19 cellular contexts compared by ENCODE assay signal in the genomic region with DNA sequence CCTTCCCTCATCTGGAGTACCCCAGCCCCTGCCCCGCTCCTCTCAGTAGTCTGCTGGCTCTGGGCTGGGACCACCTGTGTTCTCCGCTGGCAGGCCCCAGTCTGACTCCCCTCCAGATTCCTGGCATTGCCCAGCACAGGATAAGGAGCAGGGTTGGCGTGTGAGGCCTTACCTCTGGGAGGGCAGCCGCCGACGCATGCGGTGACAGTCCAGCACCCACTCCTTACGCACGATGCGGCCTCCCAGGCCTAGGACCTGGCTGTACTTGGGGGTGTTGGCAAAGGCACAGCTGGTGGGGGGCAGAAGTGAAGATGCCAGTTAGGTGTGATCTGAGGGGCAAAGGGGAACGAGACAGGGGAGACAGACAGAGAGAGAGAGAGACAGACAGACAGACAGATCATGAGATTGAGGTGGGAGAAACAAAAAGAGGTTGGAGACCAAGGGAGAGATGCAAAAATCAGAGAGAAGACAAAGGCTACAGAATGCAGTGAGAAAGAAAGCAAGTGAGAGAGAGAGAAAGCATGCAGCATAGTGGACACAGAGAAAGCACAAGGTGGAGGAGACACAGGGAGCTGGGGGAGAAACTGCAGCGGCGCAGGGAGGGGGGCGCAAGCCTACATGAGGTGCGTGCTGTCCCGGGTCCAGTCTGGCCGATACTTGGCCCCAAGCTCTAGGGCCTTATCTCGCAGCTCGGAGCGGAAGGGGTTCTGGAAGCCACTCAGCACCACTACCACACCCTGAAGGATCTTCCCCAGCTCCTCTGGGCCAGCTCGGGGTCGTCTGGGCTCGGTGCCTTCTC. TPM values are rescaled to one million over a fixed set of nuclear protein-coding genes. Genes with fewer than 3 reads are reported as not detected.
A peak's percentile ranks its signal among the peaks of the same experiment; 100 is the strongest.
DNase-seq lines count a peak whose midpoint lies in the region; ATAC-seq and TF ChIP-seq lines count a peak whose summit lies in the region.
"Had no signal": no experiment of that assay in that cellular context is flagged by ENCODE, and none has a peak within 500 bp of the region (broad histone marks: within the 10 kb centered on the region; RNA-seq: fewer than 3 reads in every experiment).

No MANE protein-coding gene starts in this region.

- H4K20me1 ChIP-seq in BLaER1 treated with 17β-estradiol and CSF1 and Interleukin-3, amounts not matched to agents 10 nM and 100 nM, result peaks cover 0 to 12% (median 0%) of the 10 kb centered on the region in 11 experiments; a peak in 2 of 22 replicates
- H4K20me1 ChIP-seq in neural progenitor cell (ENCODE audit: low read depth), result peaks cover 5% of the 10 kb centered on the region

- H3K27me3 Mint-ChIP-seq in brain, result peaks cover 3% of the 10 kb centered on the region
- H3K27me3 Mint-ChIP-seq in neural progenitor cell (ENCODE audit: insufficient read depth, low read depth), result peaks cover 7% of the 10 kb centered on the region

- no peak for TF ChIP-seq CTCF in A673 (conservative IDR thresholded peaks at IDR 0.05; ENCODE audit: low read depth, low read length)
- TF ChIP-seq CTCF in brain (conservative IDR thresholded peaks at IDR 0.05), result no peak
- TF ChIP-seq CTCF in neural progenitor cell (IDR thresholded peaks at IDR 0.05), result no peak
- TF ChIP-seq CTCF in GM20000 (IDR thresholded peaks at IDR 0.05; ENCODE audit: extremely low read depth, missing control alignments), result no peak

- H3K79me2 ChIP-seq in neural progenitor cell (ENCODE audit: low read depth), result no peaks in the 10 kb centered on the region

- H3K4me1 ChIP-seq in A673 (ENCODE audit: insufficient read depth, low read length, poor library complexity, severe bottlenecking) (peaks cover 26% of the 10 kb centered on the region), neural progenitor cell (no peaks in the 10 kb centered on the region)
- H3K4me1 ChIP-seq in BLaER1 treated with 17β-estradiol and CSF1 and Interleukin-3, amounts not matched to agents 10 nM and 100 nM, result peaks cover 13 to 44% (median 35%) of the 10 kb centered on the region in 10 experiments; a peak in 19 of 20 replicates
- H3K4me1 ChIP-seq: BE2C had no signal

- H3K9me3 Mint-ChIP-seq in brain, result no peaks in the 10 kb centered on the region
- no peaks in the 10 kb centered on the region for H3K9me3 Mint-ChIP-seq in neural progenitor cell

- POLR2A ChIA-PET in A673 (lab: Charles Lee; ENCODE audit: low non-redundant PET), result no interaction called here

- no peak overlapping the region for H2AFZ ChIP-seq in neural progenitor cell (replicated peaks)

- H3K4me3 Mint-ChIP-seq in brain (no peak overlapping the region), neural progenitor cell (no peak overlapping the region)

- peaks cover 35% of the 10 kb centered on the region for H3K36me3 ChIP-seq in A673 (ENCODE audit: insufficient read depth, low read length, poor library complexity, severe bottlenecking)
- H3K36me3 ChIP-seq in BLaER1 treated with 17β-estradiol and CSF1 and Interleukin-3, amounts not matched to agents 10 nM and 100 nM, result peaks cover 62 to 87% (median 82%) of the 10 kb centered on the region in 11 experiments
- H3K36me3 ChIP-seq in neural progenitor cell, result no peaks in the 10 kb centered on the region

- peak overlapping the region in 3 of 11 experiments; percentile 58 to 78 (median 71); a peak in 3 of 22 replicates for H3K4me2 ChIP-seq in BLaER1 treated with 17β-estradiol and CSF1 and Interleukin-3, amounts not matched to agents 10 nM and 100 nM
- no peak overlapping the region for H3K4me2 ChIP-seq in neural progenitor cell

- H3K27me3 ChIP-seq in A673 (replicated peaks; ENCODE audit: insufficient read depth, low read depth, low read length, poor library complexity) (no peaks in the 10 kb centered on the region), neural progenitor cell (no peaks in the 10 kb centered on the region)
- no peaks in the 10 kb centered on the region for H3K27me3 ChIP-seq in BLaER1 treated with 17β-estradiol and CSF1 and Interleukin-3, amounts not matched to agents 10 nM and 100 nM
- H3K27me3 ChIP-seq: BE2C had no signal

- H3K27ac ChIP-seq in A673 (ENCODE audit: low read depth, low read length, poor library complexity, severe bottlenecking) (peak overlapping the region; percentile 70), neural progenitor cell (no peak overlapping the region)
- peak overlapping the region in 8 of 11 experiments; percentile 56 to 78 (median 72); a peak in 15 of 22 replicates for H3K27ac ChIP-seq in BLaER1 treated with 17β-estradiol and CSF1 and Interleukin-3, amounts not matched to agents 10 nM and 100 nM

- H3K4me3 ChIP-seq in A673 (ENCODE audit: low read depth, low read length, poor library complexity, severe bottlenecking), result no peak overlapping the region
- no peak overlapping the region for H3K4me3 ChIP-seq in BLaER1 treated with 17β-estradiol and CSF1 and Interleukin-3, amounts not matched to agents 10 nM and 100 nM
- no peak overlapping the region for H3K4me3 ChIP-seq in neural progenitor cell

- no peak for ATAC-seq in HG03159 (IDR thresholded peaks at IDR 0.05; ENCODE audit: unreplicated experiment)
- ATAC-seq: Panc1, Right ventricle myocardium inferior had no signal

- no TSS peak for BruUV-seq in A673 (replicated peaks; lab: Mats Ljungman, UMichigan)

- intact Hi-C loops in A673 (cut with micrococcal nuclease; ENCODE audit: unreplicated experiment), result no loop called here

- peak overlapping the region in 3 of 5 experiments; percentile 17 to 93 (median 83) for H3K27ac Mint-ChIP-seq in brain
- H3K27ac Mint-ChIP-seq in neural progenitor cell, result peak overlapping the region; percentile 12

- CTCF ChIA-PET in A673 (lab: Charles Lee), result no interaction called here

- H3F3A ChIP-seq in neural progenitor cell (ENCODE audit: low read depth), result peaks cover 6% of the 10 kb centered on the region

- H3K9me3 ChIP-seq in A673 (ENCODE audit: low read depth, low read length, poor library complexity, severe bottlenecking) (no peaks in the 10 kb centered on the region), neural progenitor cell (ENCODE audit: low read depth) (no peaks in the 10 kb centered on the region)
- H3K9me3 ChIP-seq in BLaER1 treated with 17β-estradiol and CSF1 and Interleukin-3, amounts not matched to agents 10 nM and 100 nM (replicated peaks in 1 of 11), result no peaks in the 10 kb centered on the region
- H3K9me3 ChIP-seq: BE2C had no signal

- H3K9ac ChIP-seq in BLaER1 treated with 17β-estradiol and CSF1 and Interleukin-3, amounts not matched to agents 10 nM and 100 nM, result peak overlapping the region in 8 of 11 experiments; percentile 38 to 71 (median 65); a peak in 12 of 22 replicates
- no peak overlapping the region for H3K9ac ChIP-seq in neural progenitor cell

- DNase-seq in A673 (ENCODE audit: low spot score) (no peak), neural progenitor cell (ENCODE audit: low spot score) (no peak), GM20000 (ENCODE audit: low spot score) (no peak), hippocampal formation (lab: John Stamatoyannopoulos, UW) (no peak)
- DNase-seq: BE2C, DMS 273 treated with DMSO at 0.1 percent for 48 hours, Karpas-422, MM.1S, NCI-H1105, NCI-H1694 treated with DMSO at 0.1 percent for 48 hours, NCI-H345, NCI-H69 had no signal

- H3K36me3 Mint-ChIP-seq in brain (peaks cover 68% of the 10 kb centered on the region), neural progenitor cell (peaks cover 20% of the 10 kb centered on the region)

- peaks cover 9% of the 10 kb centered on the region for H3K4me1 Mint-ChIP-seq in brain
- H3K4me1 Mint-ChIP-seq in neural progenitor cell, result peaks cover 11% of the 10 kb centered on the region

RNA-seq across cellular contexts. Expression of a gene that starts 18.6 kb away (rescaled TPM):
- total RNA-seq in A673 (2021) (2.8 and 3.1 TPM in 2 replicates), neural progenitor cell (ENCODE audit: low replicate concordance) (not detected in 2 replicates)
- polyA plus RNA-seq in brain (ENCODE audit: insufficient read depth, low read depth, low replicate concordance), result 4.1 TPM
- total RNA-seq: Daoy, H4 had no signal

RNA-seq across cellular contexts. Expression of a gene that starts 23.7 kb away (rescaled TPM):
- total RNA-seq in A673 (2021) (69.4 and 86.0 TPM in 2 replicates), neural progenitor cell (ENCODE audit: low replicate concordance) (33.8 and 88.8 TPM in 2 replicates)
- 73.4 TPM for polyA plus RNA-seq in brain (ENCODE audit: insufficient read depth, low read depth, low replicate concordance)

RNA-seq across cellular contexts. Expression of a gene that starts 24.0 kb away (rescaled TPM):
- total RNA-seq in A673 (2021), result 14.3 and 15.6 TPM in 2 replicates
- 22.6 TPM for polyA plus RNA-seq in brain (ENCODE audit: insufficient read depth, low read depth, low replicate concordance)
- 4.0 and 8.6 TPM in 2 replicates for total RNA-seq in neural progenitor cell (ENCODE audit: low replicate concordance)
- total RNA-seq: H4 had no signal

RNA-seq across cellular contexts. Expression of a gene that starts 24.6 kb away (rescaled TPM):
- total RNA-seq in A673 (2021), result 8.8 and 15.3 TPM in 2 replicates
- polyA plus RNA-seq in brain (ENCODE audit: insufficient read depth, low read depth, low replicate concordance), result 30.1 TPM
- 13.6 and 27.8 TPM in 2 replicates for total RNA-seq in neural progenitor cell (ENCODE audit: low replicate concordance)

RNA-seq across cellular contexts. Expression of a gene that starts 44.3 kb away (rescaled TPM):
- 34.1 and 37.7 TPM in 2 replicates for total RNA-seq in A673 (2021)
- 7.8 TPM for polyA plus RNA-seq in brain (ENCODE audit: insufficient read depth, low read depth, low replicate concordance)
- 27.4 and 31.5 TPM in 2 replicates for total RNA-seq in neural progenitor cell (ENCODE audit: low replicate concordance)
